In genomic region chr10:114634607-114634974, GRCh38 we compare ENCODE assay signal across 7 cellular contexts. TPM values are rescaled to one million over a fixed set of nuclear protein-coding genes. Genes with fewer than 3 reads are reported as not detected.
DNase-seq lines count a peak whose midpoint lies in the region; ATAC-seq and TF ChIP-seq lines count a peak whose summit lies in the region.

No MANE protein-coding gene starts in this region.

- POLR2A ChIA-PET in IMR-90 (lab: Charles Lee; ENCODE audit: unreplicated experiment) (no interaction called here), MCF 10A (lab: Yijun Ruan, JAX) (interaction anchor here (0.6 to 5.3 kb wide), 27 partner anchors 8 to 188 kb away, joined by 3 to 39 read pairs (median 4); no protein-coding TSS in a partner anchor)

- dilution Hi-C loops in IMR-90 (cut with HindIII; ENCODE audit: low sequenced_read_pairs, unreplicated experiment), result no loop called here

- H3K4me1 Mint-ChIP-seq in MCF 10A (ENCODE audit: insufficient read depth, unreplicated experiment), result peaks cover 70% of the 10 kb centered on the region

- H2BK5ac ChIP-seq in IMR-90 (ENCODE audit: low read depth, low read length, poor library complexity, severe bottlenecking), result peak overlapping the region; percentile 41

- H3K27ac ChIP-seq in IMR-90 (ENCODE audit: insufficient read depth, low read length) (no peak overlapping the region), tibial nerve (peak overlapping the region in 3 of 4 donors; percentile 8 to 77 (median 66))

- H2BK15ac ChIP-seq in IMR-90 (ENCODE audit: low read depth, low read length), result no peak overlapping the region

- no CpG with 5 or more reads among the region's 4 CpGs for WGBS in IMR-90 (ENCODE audit: extremely low coverage in 2 of 2, insufficient read length in 1 of 2), 2 experiments
- 6 to 11% methylated on average over 4 of the region's 4 CpGs for WGBS in tibial nerve, 2 donors

- peak in 1 of 2 donors; percentile 79 for TF ChIP-seq EP300 in tibial nerve (IDR thresholded peaks at IDR 0.05)

- no peak overlapping the region for H3K23ac ChIP-seq in IMR-90 (ENCODE audit: low read depth, low read length)

- no peak overlapping the region for H4K8ac ChIP-seq in IMR-90 (ENCODE audit: low read depth in 2 of 2, low read length in 2 of 2)

- TF ChIP-seq POLR2A in IMR-90 (IDR thresholded peaks at IDR 0.05; ENCODE audit: low read depth, low read length) (no peak), tibial nerve (IDR thresholded peaks at IDR 0.05) (no peak)

- H3K36me3 ChIP-seq in IMR-90 (ENCODE audit: control insufficient read depth, insufficient read depth, low read length), result no peaks in the 10 kb centered on the region
- H3K36me3 ChIP-seq in kidney epithelial cell (ENCODE audit: control insufficient read depth, insufficient read depth, low read length), result no peaks in the 10 kb centered on the region
- H3K36me3 ChIP-seq in tibial nerve, result no peaks in the 10 kb centered on the region

- no peak overlapping the region for H4K5ac ChIP-seq in IMR-90 (ENCODE audit: low read depth, low read length)

- no peak overlapping the region for H3K4me3 Mint-ChIP-seq in MCF 10A (ENCODE audit: unreplicated experiment)

- no peak overlapping the region for H3K9ac ChIP-seq in IMR-90 (ENCODE audit: low read depth, low read length)

- CTCF ChIA-PET in IMR-90 (lab: Yijun Ruan, JAX) (no interaction called here), MCF 10A (lab: Yijun Ruan, JAX) (interaction anchor here (0.5 to 1.8 kb wide), 5 partner anchors 9 to 141 kb away, joined by 3 to 4 read pairs (median 3); no protein-coding TSS in a partner anchor)

- H3K36me3 Mint-ChIP-seq in MCF 10A (ENCODE audit: insufficient read depth, unreplicated experiment), result no peaks in the 10 kb centered on the region

- H3K9me3 Mint-ChIP-seq in MCF 10A (ENCODE audit: unreplicated experiment), result no peaks in the 10 kb centered on the region

- no peak overlapping the region for H3K4me3 ChIP-seq in IMR-90 (ENCODE audit: insufficient read depth, low read depth, low read length)
- H3K4me3 ChIP-seq in kidney epithelial cell (ENCODE audit: low read depth, low read length), result no peak overlapping the region
- no peak overlapping the region for H3K4me3 ChIP-seq in tibial nerve

- no peaks in the 10 kb centered on the region for H3K27me3 Mint-ChIP-seq in MCF 10A (ENCODE audit: insufficient read depth, unreplicated experiment)

- H3K4me1 ChIP-seq in IMR-90 (ENCODE audit: control insufficient read depth, insufficient read depth, low read length) (peaks cover 22% of the 10 kb centered on the region), tibial nerve (peaks cover 0 to 59% (median 28%) of the 10 kb centered on the region in 4 donors)

- H3K4ac ChIP-seq in IMR-90 (ENCODE audit: low read depth, low read length), result peak overlapping the region; percentile 49; the same call in 1 of the 2 replicates

- H3K4me2 ChIP-seq in IMR-90 (ENCODE audit: low read depth, low read length), result peak overlapping the region; percentile 74; the same call in 1 of the 2 replicates

- H3K56ac ChIP-seq in IMR-90 (ENCODE audit: extremely low read depth, insufficient read depth, low read length), result no peak overlapping the region

- TF ChIP-seq CTCF in IMR-90 (conservative IDR thresholded peaks at IDR 0.05; ENCODE audit: low read depth, low read length) (no peak), MCF 10A (IDR thresholded peaks at IDR 0.05; ENCODE audit: unreplicated experiment) (no peak), kidney epithelial cell (IDR thresholded peaks at IDR 0.05; ENCODE audit: insufficient read depth, low read length, poor library complexity, severe bottlenecking) (no peak), tibial nerve (IDR thresholded peaks at IDR 0.05) (no peak)

- intact Hi-C loops in IMR-90 (cut with micrococcal nuclease) (loop anchor here (5.0 to 10.0 kb wide), 4 partner anchors 48 to 330 kb away; no protein-coding TSS in a partner anchor), MCF 10A (cut with micrococcal nuclease) (loop anchor here (5.0 kb wide), 3 partner anchors 48 to 133 kb away; no protein-coding TSS in a partner anchor)

- in situ Hi-C loops in IMR-90 (cut with MboI; ENCODE audit: low sequenced_read_pairs), result no loop called here

- no peak overlapping the region for H2AK5ac ChIP-seq in IMR-90 (ENCODE audit: low read depth, low read length)

- H3K18ac ChIP-seq in IMR-90 (ENCODE audit: low read depth, low read length), result no peak overlapping the region

- peaks cover 22% of the 10 kb centered on the region for H4K20me1 ChIP-seq in IMR-90 (ENCODE audit: insufficient read depth, low read length)

- H2BK120ac ChIP-seq in IMR-90 (ENCODE audit: low read depth, low read length), result peak overlapping the region; percentile 21; the same call in 1 of the 2 replicates

- TF ChIP-seq RAD21 in IMR-90 (IDR thresholded peaks at IDR 0.05; ENCODE audit: low read length), result no peak

- H3K27ac Mint-ChIP-seq in MCF 10A (ENCODE audit: low read depth, unreplicated experiment), result peak overlapping the region; percentile 75

- H2AFZ ChIP-seq in IMR-90 (replicated peaks; ENCODE audit: low read length, poor library complexity), result no peak overlapping the region

- peaks cover 21% of the 10 kb centered on the region for H3K9me1 ChIP-seq in IMR-90 (ENCODE audit: insufficient read depth, low read length)

- ATAC-seq in IMR-90 (ENCODE audit: low read depth) (peak; percentile 58), GM21390 (IDR thresholded peaks at IDR 0.05; ENCODE audit: unreplicated experiment) (no peak), GM18861 (IDR thresholded peaks at IDR 0.05; ENCODE audit: unreplicated experiment) (no peak)

- H2BK20ac ChIP-seq in IMR-90 (ENCODE audit: low read depth, low read length), result no peak overlapping the region

- BruUV-seq in IMR-90 (replicated peaks; lab: Mats Ljungman, UMichigan) (no TSS peak), MCF 10A (replicated peaks; lab: Mats Ljungman, UMichigan) (no TSS peak)

- H4K91ac ChIP-seq in IMR-90 (ENCODE audit: insufficient read depth, low read depth, low read length), result no peak overlapping the region; the same call in 1 of the 2 replicates

- H3K9me3 ChIP-seq in IMR-90 (ENCODE audit: control insufficient read depth, insufficient read depth, low read length) (no peaks in the 10 kb centered on the region), tibial nerve (no peaks in the 10 kb centered on the region)

- peaks cover 0 to 7% of the 10 kb centered on the region in 2 experiments; a peak in 1 of 4 replicates for H3K79me1 ChIP-seq in IMR-90 (ENCODE audit: low read depth in 1 of 2, low read length in 2 of 2)

- H3K27me3 ChIP-seq in IMR-90 (ENCODE audit: control insufficient read depth, insufficient read depth, low read length) (peaks cover 5% of the 10 kb centered on the region; the same call in 1 of the 2 replicates), kidney epithelial cell (ENCODE audit: control insufficient read depth, insufficient read depth, low read length) (no peaks in the 10 kb centered on the region), tibial nerve (no peaks in the 10 kb centered on the region)

- DNase-seq in IMR-90, result peak; percentile 93
- DNase-seq in MCF 10A (ENCODE audit: unreplicated experiment), result peak; percentile 81
- peak; percentile 83 for DNase-seq in kidney epithelial cell (ENCODE audit: low read depth)
- peak; percentile 45 to 68 for DNase-seq in tibial nerve (ENCODE audit: low spot score in 2 of 2)
- no peak for DNase-seq in AML-193 (lab: John Stamatoyannopoulos, UW)

- no peak overlapping the region for H2AK9ac ChIP-seq in IMR-90 (replicated peaks; ENCODE audit: low read depth, low read length, poor library complexity)

- no peak overlapping the region for H3K14ac ChIP-seq in IMR-90 (replicated peaks; ENCODE audit: low read depth, low read length)

TF ChIP-seq in IMR-90, 13 proteins besides CTCF, POLR2A, EP300 and RAD21:
- TF ChIP-seq CHD1 (IDR thresholded peaks at IDR 0.05; ENCODE audit: low read depth, low read length) (no peak), MXI1 (IDR thresholded peaks at IDR 0.05; ENCODE audit: borderline replicate concordance, low read depth, low read length) (no peak), USF2 (IDR thresholded peaks at IDR 0.05; ENCODE audit: low read depth, low read length) (no peak), SMC3 (IDR thresholded peaks at IDR 0.05; ENCODE audit: low read depth, low read length) (no peak), BHLHE40 (IDR thresholded peaks at IDR 0.05; ENCODE audit: low read depth, low read length) (0 out of 2 replicates have a peak, but pooled peaks have one; percentile 9), MAFK (IDR thresholded peaks at IDR 0.05; ENCODE audit: low read depth, low read length) (peak; percentile 86), CEBPB (IDR thresholded peaks at IDR 0.05; ENCODE audit: low read depth, low read length) (peak; percentile 61; the same call in 1 of the 2 replicates), FOS (IDR thresholded peaks at IDR 0.05; ENCODE audit: low read depth, low read length) (peak; percentile 88), NFE2L2 (IDR thresholded peaks at IDR 0.05; ENCODE audit: low read depth, low read length) (no peak)

RNA-seq across cellular contexts. Expression of gene ABLIM1, which starts 23.5 kb away (rescaled TPM):
- total RNA-seq in IMR-90 (2012; rRNA removed) (9.9 and 11.1 TPM in 2 replicates), MCF 10A (2022) (94.5 and 105 TPM in 2 replicates), kidney epithelial cell (41.9 and 51.9 TPM in 2 replicates), tibial nerve (100 to 1,000 TPM; 152 to 373 (median 209) TPM)
- polyA plus RNA-seq in IMR-90 (2012; rRNA removed), result 7.7 and 8.1 TPM in 2 replicates
- polyA plus RNA-seq in IMR-90 (2012; cell fraction: cytosol; rRNA removed), result 2.7 and 6.9 TPM in 2 replicates
- 10.3 and 22.7 TPM in 2 replicates for polyA plus RNA-seq in IMR-90 (2012; cell fraction: nucleus; rRNA removed; ENCODE audit: low replicate concordance)

Comparison
In these comparisons a context has a peak if more than half of its experiments do, and no peak if none do; other contexts are left out.
1. DNase-seq: peak in IMR-90 (single experiment), MCF 10A (single experiment), kidney epithelial cell (single experiment) and tibial nerve (2 of 2); none in AML-193 (0 of 2).